ENCODE assay signal across 31 cellular contexts in the genomic region with DNA sequence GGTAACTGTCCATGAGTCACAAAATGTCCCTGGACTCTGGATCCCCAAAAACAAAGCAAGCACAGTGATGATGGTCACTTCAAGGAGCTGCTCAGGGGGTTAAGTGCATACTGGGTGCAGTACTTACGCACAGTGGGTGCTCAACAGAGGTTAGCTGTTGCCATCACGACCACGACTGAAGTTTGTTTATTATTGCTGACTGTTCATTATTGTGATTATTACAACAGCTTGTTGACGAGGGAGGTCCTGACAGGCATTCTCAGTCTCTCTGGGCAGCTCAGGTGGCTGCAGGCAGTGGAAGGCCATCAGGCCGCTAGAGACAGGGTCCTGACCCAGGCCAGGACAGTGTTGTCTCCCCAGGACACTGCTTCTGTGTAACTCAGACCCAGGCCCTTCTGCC.
"Had no signal": no experiment of that assay in that cellular context is flagged by ENCODE, and none has a peak within 500 bp of the region (broad histone marks: within the 10 kb centered on the region; RNA-seq: fewer than 3 reads in every experiment).

No MANE protein-coding gene starts in this region.

- H3K27ac Mint-ChIP-seq: dendritic cell treated with granulocyte-macrophage colony-stimulating factor and Interleukin-4, amounts not matched to agents 40 ng/mL and 50 ng/mL, for 4 days; mesothelial cell of epicardium; naive B cell; natural killer cell treated with Interleukin-12 subunit alpha and Interleukin-12 subunit beta and Interleukin-15 and Interleukin-18, amount 100 ng/mL, for 72 hours; progenitor cell of endocrine pancreas; stimulated activated naive CD8-positive, alpha-beta T cell treated with anti-CD3 and anti-CD28 coated beads, Interleukin-15, amount 100 ng/mL, for 72 hours had no signal

- FAIRE-seq: endothelial cell of umbilical vein, islet of Langerhans had no signal

- H3K4me3 Mint-ChIP-seq: dendritic cell treated with granulocyte-macrophage colony-stimulating factor and Interleukin-4, amounts not matched to agents 40 ng/mL and 50 ng/mL, for 4 days; mesothelial cell of epicardium; naive B cell; natural killer cell treated with Interleukin-12 subunit alpha and Interleukin-12 subunit beta and Interleukin-15 and Interleukin-18, amount 100 ng/mL, for 72 hours; neural crest cell; stimulated activated naive CD8-positive, alpha-beta T cell treated with anti-CD3 and anti-CD28 coated beads, Interleukin-15, amount 100 ng/mL, for 72 hours had no signal

- H3K27me3 ChIP-seq: esophagus muscularis mucosa, foreskin keratinocyte, gastroesophageal sphincter, transverse colon, upper lobe of right lung, uterus had no signal

- H3K4me2 ChIP-seq: smooth muscle cell had no signal

- H3K4me1 Mint-ChIP-seq: mesothelial cell of epicardium; naive B cell; stimulated activated naive CD8-positive, alpha-beta T cell treated with anti-CD3 and anti-CD28 coated beads, Interleukin-15, amount 100 ng/mL, for 72 hours had no signal

- H3K9me3 Mint-ChIP-seq: dendritic cell treated with granulocyte-macrophage colony-stimulating factor and Interleukin-4, amounts not matched to agents 40 ng/mL and 50 ng/mL, for 4 days; natural killer cell treated with Interleukin-12 subunit alpha and Interleukin-12 subunit beta and Interleukin-15 and Interleukin-18, amount 100 ng/mL, for 72 hours had no signal

- H2AFZ ChIP-seq: parathyroid adenoma had no signal

- DNase-seq: effector CD8-positive, alpha-beta T cell; foreskin keratinocyte; heart right ventricle; hippocampal formation; left cardiac atrium; mesenchymal stem cell; naive B cell; stimulated activated CD4-positive, alpha-beta T cell treated with anti-CD3 and anti-CD28 coated beads, Interleukin-12 subunit alpha, Interleukin-12 subunit beta, amount 100 ng/mL, for 4 hours; stimulated activated CD4-positive, alpha-beta T cell treated with anti-CD3 and anti-CD28 coated beads, Interleukin-1b, Interleukin-23, amount 100 ng/mL, for 48 hours; stimulated activated CD4-positive, alpha-beta T cell treated with anti-CD3 and anti-CD28 coated beads, Interleukin-4, amount 100 ng/mL, for 1 hour; stimulated activated CD8-positive, alpha-beta memory T cell treated with anti-CD3 and anti-CD28 coated beads, Interleukin-4, amount 100 ng/mL, for 48 hours; stimulated activated naive CD4-positive, alpha-beta T cell; stimulated activated naive CD8-positive, alpha-beta T cell treated with anti-CD3 and anti-CD28 coated beads, Interleukin-15, amount 100 ng/mL, for 72 hours; transverse colon; upper lobe of right lung; uterus had no signal

- H3K4me1 ChIP-seq: foreskin keratinocyte, heart right ventricle, left lung, parathyroid adenoma, suprapubic skin, transverse colon, upper lobe of right lung, uterus had no signal

- H3K27me3 Mint-ChIP-seq: progenitor cell of endocrine pancreas had no signal

- H3K79me2 ChIP-seq: parathyroid adenoma had no signal

- H3K9me3 ChIP-seq: mucosa of descending colon, transverse colon, uterus had no signal

- H3K9ac ChIP-seq: parathyroid adenoma had no signal

- H3K4me3 ChIP-seq: esophagus muscularis mucosa, gastroesophageal sphincter, heart right ventricle, left lung, mucosa of descending colon, smooth muscle cell, suprapubic skin, transverse colon, upper lobe of right lung, uterus had no signal

- H3K27ac ChIP-seq: esophagus muscularis mucosa, foreskin keratinocyte, gastroesophageal sphincter, heart right ventricle, left lung, parathyroid adenoma, suprapubic skin, transverse colon, upper lobe of right lung, uterus had no signal

- H3K36me3 ChIP-seq: esophagus muscularis mucosa, gastroesophageal sphincter, heart right ventricle, left lung, suprapubic skin, transverse colon, upper lobe of right lung, uterus had no signal

- ATAC-seq: foreskin keratinocyte; gastroesophageal sphincter; heart right ventricle; left cardiac atrium; left lung; mucosa of descending colon; natural killer cell treated with Interleukin-12 subunit alpha and Interleukin-12 subunit beta and Interleukin-15 and Interleukin-18, amount 100 ng/mL, for 72 hours; sciatic nerve; stimulated activated naive CD8-positive, alpha-beta T cell treated with anti-CD3 and anti-CD28 coated beads, Interleukin-15, amount 100 ng/mL, for 72 hours; upper lobe of right lung had no signal

- H3K36me3 Mint-ChIP-seq: mesothelial cell of epicardium; natural killer cell treated with Interleukin-12 subunit alpha and Interleukin-12 subunit beta and Interleukin-15 and Interleukin-18, amount 100 ng/mL, for 72 hours had no signal
